ENCODE assay signal across 11 cellular contexts in the genomic region with DNA sequence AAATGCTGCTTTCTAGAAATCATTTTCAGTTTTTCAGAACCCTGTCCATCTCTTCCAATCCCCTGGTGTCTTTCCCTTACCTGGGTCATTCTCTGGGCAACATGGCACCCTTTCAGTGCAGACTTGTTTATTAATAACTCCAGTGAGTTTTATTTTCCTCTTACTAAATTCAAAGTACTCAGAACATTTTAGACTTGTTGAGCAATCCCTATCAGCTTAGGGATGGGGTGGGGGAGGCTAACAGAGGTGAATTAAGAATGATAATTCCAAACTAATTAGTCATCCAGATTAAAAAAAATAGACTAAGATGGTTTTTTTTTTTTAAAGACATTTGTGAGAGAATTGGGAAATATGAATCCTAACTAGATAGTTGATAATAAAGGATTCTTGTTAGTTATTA. TPM values are rescaled to one million over a fixed set of nuclear protein-coding genes. Genes with fewer than 3 reads are reported as not detected.
A peak's percentile ranks its signal among the peaks of the same experiment; 100 is the strongest.
DNase-seq lines count a peak whose midpoint lies in the region; ATAC-seq, FAIRE-seq and TF ChIP-seq lines count a peak whose summit lies in the region.
"Had no signal": no experiment of that assay in that cellular context is flagged by ENCODE, and none has a peak within 500 bp of the region (broad histone marks: within the 10 kb centered on the region; RNA-seq: fewer than 3 reads in every experiment).

No MANE protein-coding gene starts in this region.

- H3K4me2 ChIP-seq in osteoblast (ENCODE audit: insufficient read depth, low read length): peak overlapping the region; percentile 80

- no peak for TF ChIP-seq POLR2A in esophagus squamous epithelium (IDR thresholded peaks at IDR 0.05)

- peak; percentile 62 for FAIRE-seq in RCC 7860 (lab: Jason Lieb, UNC)
- FAIRE-seq: A204.1 had no signal

- H3K79me2 ChIP-seq in ACC112 (ENCODE audit: control insufficient read depth, insufficient read depth, low read length, unreplicated experiment) (peaks cover 27% of the 10 kb centered on the region), osteoblast (ENCODE audit: insufficient read depth, low read length) (peaks cover 8% of the 10 kb centered on the region)

- H2AFZ ChIP-seq in ACC112 (ENCODE audit: low read length, unreplicated experiment) (no peak overlapping the region), osteoblast (ENCODE audit: low read length) (no peak overlapping the region)

- H3K36me3 ChIP-seq in ACC112 (ENCODE audit: insufficient read depth, low read length): no peaks in the 10 kb centered on the region
- H3K36me3 ChIP-seq in esophagus squamous epithelium: no peaks in the 10 kb centered on the region
- H3K36me3 ChIP-seq in osteoblast (ENCODE audit: insufficient read depth, low read length): no peaks in the 10 kb centered on the region

- H3K27ac ChIP-seq in ACC112 (ENCODE audit: low read depth, low read length) (peak overlapping the region; percentile 96), esophagus squamous epithelium (peak overlapping the region; percentile 17 to 70 (median 68)), osteoblast (ENCODE audit: low read depth, low read length) (peak overlapping the region; percentile 90)

- H3K4me3 ChIP-seq in ACC112 (ENCODE audit: low read depth, low read length) (peak overlapping the region; percentile 57), esophagus squamous epithelium (no peak overlapping the region), osteoblast (ENCODE audit: insufficient read depth, low read length) (peak overlapping the region; percentile 14)

- ATAC-seq in HG03097 (IDR thresholded peaks at IDR 0.05; ENCODE audit: low FRiP score, unreplicated experiment) (no peak), GM21381 (IDR thresholded peaks at IDR 0.05; ENCODE audit: unreplicated experiment) (no peak), HG03135 (IDR thresholded peaks at IDR 0.05; ENCODE audit: unreplicated experiment) (no peak)

- no peaks in the 10 kb centered on the region for H3K27me3 ChIP-seq in ACC112 (ENCODE audit: insufficient read depth, low read length)
- H3K27me3 ChIP-seq in esophagus squamous epithelium: peaks cover 0 to 8% (median 0%) of the 10 kb centered on the region in 4 donors
- H3K27me3 ChIP-seq in osteoblast (ENCODE audit: insufficient read depth, low read length): no peaks in the 10 kb centered on the region

- no peaks in the 10 kb centered on the region for H3K9me3 ChIP-seq in esophagus squamous epithelium
- H3K9me3 ChIP-seq in osteoblast (ENCODE audit: low read depth, low read length): no peaks in the 10 kb centered on the region

- no peak for TF ChIP-seq CTCF in esophagus squamous epithelium (IDR thresholded peaks at IDR 0.05)
- no peak for TF ChIP-seq CTCF in osteoblast (IDR thresholded peaks at IDR 0.05; ENCODE audit: extremely low read depth, low read depth, low read length)

- H4K20me1 ChIP-seq in osteoblast (ENCODE audit: insufficient read depth, low read length): no peaks in the 10 kb centered on the region

- intact Hi-C loops in esophagus squamous epithelium (cut with DNase I): no loop called here

- H3K4me1 ChIP-seq in ACC112 (ENCODE audit: control insufficient read depth, insufficient read depth, low read length, unreplicated experiment): peaks cover 35% of the 10 kb centered on the region
- peaks cover 0 to 55% (median 40%) of the 10 kb centered on the region in 3 donors for H3K4me1 ChIP-seq in esophagus squamous epithelium
- H3K4me1 ChIP-seq in osteoblast (ENCODE audit: insufficient read depth, low read length): peaks cover 36% of the 10 kb centered on the region

- peak; percentile 20 for DNase-seq in RCC 7860 (ENCODE audit: low spot score)
- DNase-seq in esophagus squamous epithelium (lab: John Stamatoyannopoulos, UW): no peak
- DNase-seq in osteoblast (ENCODE audit: insufficient read length, low spot score, missing footprints): peak; percentile 82
- no peak for DNase-seq in DMS 273 (lab: John Stamatoyannopoulos, UW; ENCODE audit: unreplicated experiment)
- DNase-seq: NCI-H1048; stimulated activated naive CD4-positive, alpha-beta T cell treated with Interleukin-2 at 50 U/mL for 16 hours had no signal

RNA-seq across cellular contexts. Expression of a gene that starts 10.7 kb away (rescaled TPM):
- total RNA-seq in esophagus squamous epithelium: 10 to 100 TPM in 1 of 4 donors, 1 to 10 TPM in 3; 3.9 to 18.5 (median 8.5) TPM
- 2.7 and 4.7 TPM in 2 replicates for total RNA-seq in osteoblast

RNA-seq across cellular contexts. Expression of a gene that starts 49.9 kb away (rescaled TPM):
- under 1 TPM in 1 of 4 donors, not detected in 3; 0.95 TPM for total RNA-seq in esophagus squamous epithelium
- total RNA-seq in osteoblast: not detected in 2 replicates

Comparison
In these comparisons a context has a peak if more than half of its experiments do, and no peak if none do; other contexts are left out.
1. H3K4me3 ChIP-seq: peak in ACC112 (single experiment) and osteoblast (single experiment); none in esophagus squamous epithelium (0 of 4).
2. DNase-seq: peak in RCC 7860 (single experiment) and osteoblast (single experiment); none in esophagus squamous epithelium (single experiment) and DMS 273 (single experiment).
3. Peak in every context shown above with its lines, with median percentiles within 50 percentile points of each other: H3K27ac ChIP-seq.